Comparison of ENCODE assay signal across 9 cellular contexts in genomic region chr14:61472025-61472672, GRCh38.
A peak's percentile ranks its signal among the peaks of the same experiment; 100 is the strongest.
DNase-seq lines count a peak whose midpoint lies in the region; ATAC-seq and TF ChIP-seq lines count a peak whose summit lies in the region.
"Had no signal": no experiment of that assay in that cellular context is flagged by ENCODE, and none has a peak within 500 bp of the region (broad histone marks: within the 10 kb centered on the region; RNA-seq: fewer than 3 reads in every experiment).

No MANE protein-coding gene starts in this region.

- TF ChIP-seq POLR2A in gastrocnemius medialis (IDR thresholded peaks at IDR 0.05) = no peak

- peaks cover 99% of the 10 kb centered on the region for H3K4me1 Mint-ChIP-seq in activated T-cell treated with anti-CD3 and anti-CD28 coated beads, Interleukin-2, amount 50 U/mL, for 72 hours (ENCODE audit: low read depth)

- H3K27me3 ChIP-seq in MM.1S (replicated peaks; ENCODE audit: insufficient read depth, low read length) = no peaks in the 10 kb centered on the region
- no peaks in the 10 kb centered on the region for H3K27me3 ChIP-seq in gastrocnemius medialis

- intact Hi-C loops in gastrocnemius medialis (cut with DNase I; ENCODE audit: low total_unique reads) = no loop called here

- no peaks in the 10 kb centered on the region for H3K9me3 ChIP-seq in MM.1S (replicated peaks; ENCODE audit: insufficient read depth, low read length)
- no peaks in the 10 kb centered on the region for H3K9me3 ChIP-seq in gastrocnemius medialis

- ATAC-seq in activated T-cell treated with anti-CD3 and anti-CD28 coated beads, Interleukin-2, amount 50 U/mL, for 72 hours (replicated peaks in 1 of 2) = peak; percentile 25
- peak in 1 of 2 donors; percentile 19 for ATAC-seq in gastrocnemius medialis

- H3K79me2 ChIP-seq in MM.1S (ENCODE audit: low read length) = no peaks in the 10 kb centered on the region

- TF ChIP-seq CTCF in MM.1S (IDR thresholded peaks at IDR 0.05; ENCODE audit: low read length) (no peak), gastrocnemius medialis (IDR thresholded peaks at IDR 0.05 in 4 of 5, conservative IDR thresholded peaks at IDR 0.05 in 1 of 5) (no peak)

- peaks cover 13 to 22% of the 10 kb centered on the region in 2 donors for H3K36me3 Mint-ChIP-seq in activated T-cell treated with anti-CD3 and anti-CD28 coated beads, Interleukin-2, amount 50 U/mL, for 72 hours (ENCODE audit: insufficient read depth in 2 of 2)

- H3F3A ChIP-seq in MM.1S (ENCODE audit: insufficient read depth, low read length) = no peaks in the 10 kb centered on the region

- no peaks in the 10 kb centered on the region for H3K27me3 Mint-ChIP-seq in activated T-cell treated with anti-CD3 and anti-CD28 coated beads, Interleukin-2, amount 50 U/mL, for 72 hours (ENCODE audit: low read depth)

- in situ Hi-C loops in G401 (cut with HindIII; ENCODE audit: low sequenced_read_pairs) (no loop called here), gastrocnemius medialis (cut with MboI; ENCODE audit: low sequenced_read_pairs in 4 of 4) (loop anchor here in 3 of 4 donors (5.0 to 25.0 kb wide), 3 partner anchors 260 to 665 kb away; no protein-coding TSS in a partner anchor)

- H3K4me3 Mint-ChIP-seq in activated T-cell treated with anti-CD3 and anti-CD28 coated beads, Interleukin-2, amount 50 U/mL, for 72 hours = peak overlapping the region; percentile 83 to 88

- DNase-seq in G401 (ENCODE audit: low spot score) (peak; percentile 40), MM.1S (no peak), foreskin melanocyte (peak; percentile 51), gastrocnemius medialis (no peak), KG1 (lab: John Stamatoyannopoulos, UW) (no peak), OCI-M2 (lab: John Stamatoyannopoulos, UW; ENCODE audit: unreplicated experiment) (no peak), superior temporal gyrus (ENCODE audit: extremely low spot score) (no peak)
- peak; percentile 57 to 58 for DNase-seq in activated T-cell treated with anti-CD3 and anti-CD28 coated beads, Interleukin-2, amount 50 U/mL, for 72 hours

- H3K9me2 ChIP-seq in MM.1S (replicated peaks; ENCODE audit: insufficient read depth, low read length) = no peaks in the 10 kb centered on the region

- H4K20me1 ChIP-seq in MM.1S (ENCODE audit: insufficient read depth, low read length) = no peaks in the 10 kb centered on the region

- peak overlapping the region; percentile 94 for H3K27ac Mint-ChIP-seq in activated T-cell treated with anti-CD3 and anti-CD28 coated beads, Interleukin-2, amount 50 U/mL, for 72 hours

- peak overlapping the region; percentile 34; the same call in 1 of the 2 replicates for H2AFZ ChIP-seq in MM.1S (ENCODE audit: low read length)

- peaks cover 2% of the 10 kb centered on the region in 2 donors for H3K9me3 Mint-ChIP-seq in activated T-cell treated with anti-CD3 and anti-CD28 coated beads, Interleukin-2, amount 50 U/mL, for 72 hours

- H3K9ac ChIP-seq in MM.1S (ENCODE audit: low read length) = peak overlapping the region; percentile 34; the same call in 1 of the 2 replicates

- H3K36me3 ChIP-seq in MM.1S (replicated peaks; ENCODE audit: insufficient read depth, low read length) (no peaks in the 10 kb centered on the region), gastrocnemius medialis (no peaks in the 10 kb centered on the region)

- H3K4me1 ChIP-seq in MM.1S (ENCODE audit: low read length) (peaks cover 5% of the 10 kb centered on the region; the same call in 1 of the 2 replicates), gastrocnemius medialis (peaks cover 14 to 56% of the 10 kb centered on the region in 2 donors)

- peak overlapping the region; percentile 73 for H3K4me2 ChIP-seq in MM.1S (ENCODE audit: low read depth, low read length)

- H3K27ac ChIP-seq in MM.1S (ENCODE audit: low read length) (no peak overlapping the region), gastrocnemius medialis (peak overlapping the region; percentile 31 to 71 (median 53))
- H3K27ac ChIP-seq: VCaP had no signal

- H3K4me3 ChIP-seq in MM.1S (ENCODE audit: low read length) (peak overlapping the region; percentile 55; the same call in 1 of the 2 replicates), gastrocnemius medialis (peak overlapping the region; percentile 4 to 33 (median 17))

Comparison
In these comparisons a context has a peak if more than half of its experiments do, and no peak if none do; other contexts are left out.
1. DNase-seq: peak in G401 (single experiment), activated T-cell treated with anti-CD3 and anti-CD28 coated beads, Interleukin-2, amount 50 U/mL, for 72 hours (2 of 2) and foreskin melanocyte (single experiment); none in MM.1S (single experiment), gastrocnemius medialis (0 of 2), KG1 (single experiment), OCI-M2 (single experiment) and superior temporal gyrus (single experiment).